Comparison of ENCODE assay signal across 11 cellular contexts in the genomic region with DNA sequence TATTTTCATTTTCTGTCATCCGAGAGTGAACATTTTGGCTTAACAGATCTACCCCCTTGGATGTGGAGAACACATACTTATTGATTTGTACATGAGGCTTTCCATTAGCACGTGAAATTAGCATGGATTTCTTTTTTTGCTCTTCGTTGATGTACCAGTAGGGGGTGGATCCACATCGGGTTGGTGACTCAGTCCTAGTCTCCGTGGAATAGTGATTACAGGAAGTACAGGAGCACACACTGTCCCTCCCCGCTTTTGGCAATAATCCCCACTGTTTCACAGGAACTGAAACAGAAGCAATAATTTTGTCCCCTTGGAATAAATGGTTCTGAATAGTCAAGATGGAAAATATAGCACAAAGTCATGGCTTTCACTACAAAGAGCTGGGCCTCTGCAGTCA.
A peak's percentile ranks its signal among the peaks of the same experiment; 100 is the strongest.
DNase-seq lines count a peak whose midpoint lies in the region; ATAC-seq and TF ChIP-seq lines count a peak whose summit lies in the region.
"Had no signal": no experiment of that assay in that cellular context is flagged by ENCODE, and none has a peak within 500 bp of the region (broad histone marks: within the 10 kb centered on the region; RNA-seq: fewer than 3 reads in every experiment).

No MANE protein-coding gene starts in this region.

- no peaks in the 10 kb centered on the region for H3F3A ChIP-seq in SK-N-SH (replicated peaks; ENCODE audit: insufficient read depth)

- H3K4me1 ChIP-seq in SK-N-SH (ENCODE audit: control insufficient read depth in 1 of 2, insufficient read depth in 2 of 2, low read depth in 1 of 2, low read length in 1 of 2) = no peaks in the 10 kb centered on the region; a peak in 1 of 4 replicates
- no peaks in the 10 kb centered on the region for H3K4me1 ChIP-seq in aorta (ENCODE audit: control insufficient read depth in 1 of 2, insufficient read depth in 2 of 2, low read length in 2 of 2)
- H3K4me1 ChIP-seq in Caco-2 = no peaks in the 10 kb centered on the region

- TF ChIP-seq CTCF in SK-N-SH (IDR thresholded peaks at IDR 0.05) = no peak
- TF ChIP-seq CTCF in Caco-2 (IDR thresholded peaks at IDR 0.05; ENCODE audit: insufficient read depth in 1 of 2, low read depth in 1 of 2, low read length in 1 of 2, severe bottlenecking in 1 of 2, unreplicated experiment in 1 of 2) = no peak

- H3K79me2 ChIP-seq in SK-N-SH (ENCODE audit: insufficient read depth) = no peaks in the 10 kb centered on the region

- no peaks in the 10 kb centered on the region for H3K4me1 Mint-ChIP-seq in Caco-2 (ENCODE audit: low read depth, unreplicated experiment)

- H3K9me3 Mint-ChIP-seq in Caco-2 (ENCODE audit: unreplicated experiment) = no peaks in the 10 kb centered on the region
- H3K9me3 Mint-ChIP-seq: effector memory CD8-positive, alpha-beta T cell; T-helper 1 cell treated with Interleukin-12 subunit alpha and Interleukin-12 subunit beta and Interleukin-4 antibody, amounts not matched to agents 30 μg/mL and 1 μg/mL, for 36 hours had no signal

- WGBS in SK-N-SH (ENCODE audit: low lambda C conversion rate) = 3% methylated on average over 6 of the region's 6 CpGs
- whole genome bisulfite sequencing in aorta, 2 donors = 30 to 36% methylated on average over 6 of the region's 6 CpGs

- no peak overlapping the region for H2AFZ ChIP-seq in SK-N-SH (ENCODE audit: low read depth)

- H3K9ac ChIP-seq in SK-N-SH = no peak overlapping the region

- H3K9me2 ChIP-seq in SK-N-SH = no peaks in the 10 kb centered on the region

- POLR2A ChIA-PET in SK-N-SH (lab: Yijun Ruan, JAX) = no interaction called here
- POLR2A ChIA-PET in Caco-2 (lab: Charles Lee) = no interaction called here

- BruUV-seq in Caco-2 (replicated peaks; lab: Mats Ljungman, UMichigan) = no TSS peak

- CTCF ChIA-PET in SK-N-SH (lab: Yijun Ruan, JAX) (no interaction called here), Caco-2 (lab: Charles Lee) (no interaction called here)

- H3K4me3 Mint-ChIP-seq in Caco-2 (ENCODE audit: unreplicated experiment) = no peak overlapping the region
- H3K4me3 Mint-ChIP-seq: effector memory CD8-positive, alpha-beta T cell; T-helper 1 cell treated with Interleukin-12 subunit alpha and Interleukin-12 subunit beta and Interleukin-4 antibody, amounts not matched to agents 30 μg/mL and 1 μg/mL, for 36 hours had no signal

- H3K9me3 ChIP-seq in SK-N-SH = no peaks in the 10 kb centered on the region
- H3K9me3 ChIP-seq in aorta (ENCODE audit: control insufficient read depth, low read length) = no peaks in the 10 kb centered on the region
- no peaks in the 10 kb centered on the region for H3K9me3 ChIP-seq in Caco-2

- DNase-seq in SK-N-SH = peak; percentile 5
- DNase-seq in SKM-1 (lab: John Stamatoyannopoulos, UW; ENCODE audit: unreplicated experiment) = peak; percentile 12
- peak; percentile 5 to 40 for DNase-seq in left colon
- DNase-seq in aorta = no peak
- no peak for DNase-seq in T-helper 9 cell
- DNase-seq in Caco-2 = no peak
- no peak for DNase-seq in NCI-H510A treated with DMSO at 0.1 percent for 48 hours (lab: John Stamatoyannopoulos, UW)
- DNase-seq: activated gamma-delta T cell treated with Interleukin-2 at 50 U/mL for 16 hours; effector memory CD8-positive, alpha-beta T cell had no signal

- no peak for ATAC-seq in SK-N-SH treated with all-trans-retinoic acid at 6 μM for 48 hours
- peak; percentile 74 for ATAC-seq in left colon
- ATAC-seq in aorta (ENCODE audit: low FRiP score) = peak; percentile 62
- ATAC-seq: effector memory CD8-positive, alpha-beta T cell had no signal

- H3K27ac Mint-ChIP-seq in Caco-2 (ENCODE audit: unreplicated experiment) = no peak overlapping the region
- H3K27ac Mint-ChIP-seq: effector memory CD8-positive, alpha-beta T cell; T-helper 1 cell treated with Interleukin-12 subunit alpha and Interleukin-12 subunit beta and Interleukin-4 antibody, amounts not matched to agents 30 μg/mL and 1 μg/mL, for 36 hours had no signal

- no peaks in the 10 kb centered on the region for H3K27me3 Mint-ChIP-seq in Caco-2 (ENCODE audit: insufficient read depth, unreplicated experiment)

- H3K36me3 Mint-ChIP-seq in Caco-2 (ENCODE audit: insufficient read depth, unreplicated experiment) = no peaks in the 10 kb centered on the region

- no peak overlapping the region for H3K4me3 ChIP-seq in SK-N-SH (ENCODE audit: low read depth in 2 of 2, low read length in 1 of 2)
- no peak overlapping the region for H3K4me3 ChIP-seq in aorta (ENCODE audit: low read length in 2 of 2)
- H3K4me3 ChIP-seq in Caco-2 (ENCODE audit: low read depth, low read length) = no peak overlapping the region

- no peak overlapping the region for H3K4me2 ChIP-seq in SK-N-SH

- intact Hi-C loops in left colon (cut with DNase I, micrococcal nuclease) = no loop called here
- intact Hi-C loops in aorta (cut with DNase I) = no loop called here
- intact Hi-C loops in Caco-2 (cut with micrococcal nuclease; ENCODE audit: unreplicated experiment) = no loop called here

- H3K27me3 ChIP-seq in SK-N-SH (ENCODE audit: insufficient read depth) (no peaks in the 10 kb centered on the region), aorta (ENCODE audit: control insufficient read depth in 1 of 2, insufficient read depth in 2 of 2, low read length in 1 of 2) (no peaks in the 10 kb centered on the region), Caco-2 (replicated peaks; ENCODE audit: control insufficient read depth, insufficient read depth, low read length) (no peaks in the 10 kb centered on the region)

- H3K27ac ChIP-seq in SK-N-SH (ENCODE audit: low read depth in 2 of 2, low read length in 1 of 2) (no peak overlapping the region), aorta (ENCODE audit: low read depth in 1 of 2, low read length in 2 of 2) (no peak overlapping the region)

- TF ChIP-seq EP300 in SK-N-SH (IDR thresholded peaks at IDR 0.05; ENCODE audit: borderline replicate concordance in 1 of 2, low read depth in 1 of 2, low read length in 1 of 2) = no peak

- H4K20me1 ChIP-seq in SK-N-SH (ENCODE audit: insufficient read depth) = no peaks in the 10 kb centered on the region

- TF ChIP-seq RAD21 in SK-N-SH (IDR thresholded peaks at IDR 0.05; ENCODE audit: low read length) = no peak

- no peaks in the 10 kb centered on the region for H3K36me3 ChIP-seq in SK-N-SH (replicated peaks in 1 of 2; ENCODE audit: control insufficient read depth in 1 of 2, insufficient read depth in 2 of 2, low read length in 1 of 2)
- H3K36me3 ChIP-seq in aorta (ENCODE audit: control insufficient read depth in 1 of 2, insufficient read depth in 2 of 2, low read length in 1 of 2) = no peaks in the 10 kb centered on the region
- H3K36me3 ChIP-seq in Caco-2 (ENCODE audit: control insufficient read depth, insufficient read depth, low read length) = no peaks in the 10 kb centered on the region

TF ChIP-seq in SK-N-SH, 30 proteins besides CTCF, POLR2A, EP300 and RAD21 (continues in another document):
- no peak for TF ChIP-seq USF1 (IDR thresholded peaks at IDR 0.05; ENCODE audit: borderline replicate concordance, low read depth)
- TF ChIP-seq GABPA (IDR thresholded peaks at IDR 0.05; ENCODE audit: low read depth) = no peak
- TF ChIP-seq SIN3A (IDR thresholded peaks at IDR 0.05; ENCODE audit: borderline replicate concordance, low read depth, low read length) = no peak
- TF ChIP-seq MEF2A (IDR thresholded peaks at IDR 0.05; ENCODE audit: borderline replicate concordance, low read depth) = no peak
- TF ChIP-seq NFIC (IDR thresholded peaks at IDR 0.05; ENCODE audit: borderline replicate concordance) = no peak

TF ChIP-seq in SK-N-SH treated with all-trans-retinoic acid at 6 μM for 48 hours, 23 proteins besides CTCF, POLR2A, EP300 and RAD21 (continues in another document):
- TF ChIP-seq, protein P1, sequence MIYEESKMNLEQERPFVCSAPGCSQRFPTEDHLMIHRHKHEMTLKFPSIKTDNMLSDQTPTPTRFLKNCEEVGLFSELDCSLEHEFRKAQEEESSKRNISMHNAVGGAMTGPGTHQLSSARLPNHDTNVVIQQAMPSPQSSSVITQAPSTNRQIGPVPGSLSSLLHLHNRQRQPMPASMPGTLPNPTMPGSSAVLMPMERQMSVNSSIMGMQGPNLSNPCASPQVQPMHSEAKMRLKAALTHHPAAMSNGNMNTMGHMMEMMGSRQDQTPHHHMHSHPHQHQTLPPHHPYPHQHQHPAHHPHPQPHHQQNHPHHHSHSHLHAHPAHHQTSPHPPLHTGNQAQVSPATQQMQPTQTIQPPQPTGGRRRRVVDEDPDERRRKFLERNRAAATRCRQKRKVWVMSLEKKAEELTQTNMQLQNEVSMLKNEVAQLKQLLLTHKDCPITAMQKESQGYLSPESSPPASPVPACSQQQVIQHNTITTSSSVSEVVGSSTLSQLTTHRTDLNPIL (CRISPR knock-in tag; IDR thresholded peaks at IDR 0.05; ENCODE audit: low read depth) = no peak
- TF ChIP-seq POU6F1 (CRISPR knock-in tag; IDR thresholded peaks at IDR 0.05; ENCODE audit: borderline replicate concordance, low read depth) (no peak), ESRRG (CRISPR knock-in tag; IDR thresholded peaks at IDR 0.05) (no peak)

Comparison
In these comparisons a context has a peak if more than half of its experiments do, and no peak if none do; other contexts are left out.
1. DNase-seq: peak in SK-N-SH (single experiment), SKM-1 (single experiment) and left colon (2 of 2); none in aorta (0 of 2), T-helper 9 cell (single experiment), Caco-2 (0 of 2) and NCI-H510A treated with DMSO at 0.1 percent for 48 hours (single experiment).